Comparison of ENCODE assay signal across 25 cellular contexts in genomic region chr9:81648891-81649290, GRCh38.
"Had no signal": no experiment of that assay in that cellular context is flagged by ENCODE, and none has a peak within 500 bp of the region (broad histone marks: within the 10 kb centered on the region; RNA-seq: fewer than 3 reads in every experiment).

No MANE protein-coding gene starts in this region.

- H3K27ac ChIP-seq: gastroesophageal sphincter, spleen, tibial nerve had no signal

- FAIRE-seq: bronchial epithelial cell, kidney had no signal

- H3K4me3 ChIP-seq: gastroesophageal sphincter, spleen, tibial nerve had no signal

- ATAC-seq: activated naive CD4-positive, alpha-beta T cell treated with anti-CD3 and anti-CD28 coated beads, Interleukin-2, amount 50 U/mL, for 72 hours; activated T-cell treated with anti-CD3 and anti-CD28 coated beads, Interleukin-2, amount 50 U/mL, for 72 hours; gastroesophageal sphincter; right cardiac atrium had no signal

- H3K27ac Mint-ChIP-seq: activated naive CD4-positive, alpha-beta T cell treated with anti-CD3 and anti-CD28 coated beads, Interleukin-2, amount 50 U/mL, for 72 hours; activated T-cell treated with anti-CD3 and anti-CD28 coated beads, Interleukin-2, amount 50 U/mL, for 72 hours; dendritic cell treated with granulocyte-macrophage colony-stimulating factor and Interleukin-4, amounts not matched to agents 40 ng/mL and 50 ng/mL, for 4 days; mesothelial cell of epicardium; T-helper 2 cell treated with Interferon-gamma antibody and Interleukin-4, amounts not matched to agents 5 μg/mL and 100 μg/mL, for 36 hours had no signal

- DNase-seq: activated CD4-positive, alpha-beta T cell treated with anti-CD3 and anti-CD28 coated beads for 4 hours; activated CD4-positive, alpha-beta T cell treated with anti-CD3 and anti-CD28 coated beads, Interleukin-2, amount 50 U/mL, for 4 hours; activated naive CD4-positive, alpha-beta T cell; activated T-cell treated with anti-CD3 and anti-CD28 coated beads for 4 hours; activated T-cell treated with anti-CD3 and anti-CD28 coated beads, Interleukin-2, amount 50 U/mL, for 72 hours; effector CD4-positive, alpha-beta T cell; hippocampal formation; kidney; left colon; naive B cell; posterior cingulate gyrus; right cardiac atrium; spleen; stimulated activated CD4-positive, alpha-beta T cell treated with anti-CD3 and anti-CD28 coated beads, Interleukin-2, amount 100 ng/mL, for 48 hours; stimulated activated naive CD4-positive, alpha-beta T cell treated with Interleukin-2 at 50 U/mL for 16 hours; T-helper 1 cell had no signal

- H3K9me3 ChIP-seq: gastroesophageal sphincter, spleen, tibial nerve had no signal

- H3K9me3 Mint-ChIP-seq: activated naive CD4-positive, alpha-beta T cell treated with anti-CD3 and anti-CD28 coated beads, Interleukin-2, amount 50 U/mL, for 72 hours; activated T-cell treated with anti-CD3 and anti-CD28 coated beads, Interleukin-2, amount 50 U/mL, for 72 hours; dendritic cell treated with granulocyte-macrophage colony-stimulating factor and Interleukin-4, amounts not matched to agents 40 ng/mL and 50 ng/mL, for 4 days; mesothelial cell of epicardium; naive B cell; neural crest cell; T-helper 2 cell treated with Interferon-gamma antibody and Interleukin-4, amounts not matched to agents 5 μg/mL and 100 μg/mL, for 36 hours had no signal

- H3K27me3 ChIP-seq: gastroesophageal sphincter, spleen, tibial nerve had no signal

- H3K4me1 Mint-ChIP-seq: central memory CD8-positive, alpha-beta T cell; mesothelial cell of epicardium had no signal

- H3K27me3 Mint-ChIP-seq: central memory CD8-positive, alpha-beta T cell; dendritic cell treated with granulocyte-macrophage colony-stimulating factor and Interleukin-4, amounts not matched to agents 40 ng/mL and 50 ng/mL, for 4 days; naive B cell had no signal

- H3K4me3 Mint-ChIP-seq: activated T-cell treated with anti-CD3 and anti-CD28 coated beads, Interleukin-2, amount 50 U/mL, for 72 hours; central memory CD8-positive, alpha-beta T cell; dendritic cell treated with granulocyte-macrophage colony-stimulating factor and Interleukin-4, amounts not matched to agents 40 ng/mL and 50 ng/mL, for 4 days; mesothelial cell of epicardium; naive B cell; T-helper 2 cell treated with Interferon-gamma antibody and Interleukin-4, amounts not matched to agents 5 μg/mL and 100 μg/mL, for 36 hours had no signal
